ENCODE assay signal across 18 cellular contexts in the genomic region with DNA sequence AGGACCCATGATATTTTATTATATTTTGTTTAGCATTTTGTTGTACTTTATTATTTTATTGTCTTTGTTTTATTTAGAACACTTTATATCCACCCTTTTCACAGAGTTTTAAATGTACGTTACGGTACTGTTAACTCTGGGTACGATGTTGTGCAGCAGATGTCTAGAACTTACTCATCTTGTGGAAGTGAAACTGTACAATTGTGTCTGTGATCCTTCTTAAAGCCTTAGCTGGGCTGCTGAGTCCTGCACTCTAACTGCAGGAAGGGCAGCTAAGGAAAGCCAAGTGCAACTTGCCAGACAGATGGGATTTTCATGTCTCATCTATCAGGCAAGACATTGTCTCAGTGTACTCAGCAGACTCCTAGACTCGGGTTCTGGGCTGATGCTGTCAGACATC. TPM values are rescaled to one million over a fixed set of nuclear protein-coding genes. Genes with fewer than 3 reads are reported as not detected.
"Had no signal": no experiment of that assay in that cellular context is flagged by ENCODE, and none has a peak within 500 bp of the region (broad histone marks: within the 10 kb centered on the region; RNA-seq: fewer than 3 reads in every experiment).

No MANE protein-coding gene starts in this region.

- H3K9me3 Mint-ChIP-seq: activated CD8-positive, alpha-beta T cell treated with anti-CD3 and anti-CD28 coated beads for 36 hours; activated T-cell treated with anti-CD3 and anti-CD28 coated beads, Interleukin-2, amount 50 U/mL, for 4 hours; endodermal cell; neural crest cell had no signal

- H3K27ac Mint-ChIP-seq: activated CD8-positive, alpha-beta T cell treated with anti-CD3 and anti-CD28 coated beads for 36 hours; endodermal cell had no signal

- H3K36me3 ChIP-seq: spleen, upper lobe of left lung had no signal

- DNase-seq: activated CD4-positive, alpha-beta T cell treated with anti-CD3 and anti-CD28 coated beads for 48 hours; activated CD8-positive, alpha-beta T cell treated with anti-CD3 and anti-CD28 coated beads for 36 hours; activated effector memory CD4-positive, alpha-beta T cell treated with Interleukin-2 at 50 U/mL for 16 hours; activated naive CD4-positive, alpha-beta T cell treated with anti-CD3 and anti-CD28 coated beads, Interleukin-2, amount 50 U/mL, for 16 hours; activated T-cell treated with anti-CD3 and anti-CD28 coated beads, Interleukin-2, amount 50 U/mL, for 4 hours; endodermal cell; erythroblast; psoas muscle; spleen; stomach; testis; upper lobe of left lung had no signal

- H3K9me3 ChIP-seq: gastroesophageal sphincter, psoas muscle, spleen, stomach, testis, upper lobe of left lung had no signal

- H3K4me3 ChIP-seq: gastroesophageal sphincter, lung, psoas muscle, spleen, stomach, testis, upper lobe of left lung had no signal

- H3K27ac ChIP-seq: gastroesophageal sphincter, psoas muscle, spleen, stomach, testis, upper lobe of left lung had no signal

- H3K27me3 ChIP-seq: gastroesophageal sphincter, spleen, stomach, testis, upper lobe of left lung had no signal

- ATAC-seq: activated CD8-positive, alpha-beta T cell treated with anti-CD3 and anti-CD28 coated beads for 36 hours; activated T-cell treated with anti-CD3 and anti-CD28 coated beads, Interleukin-2, amount 50 U/mL, for 4 hours; gastroesophageal sphincter; psoas muscle; sciatic nerve had no signal

- H3K4me1 ChIP-seq: gastroesophageal sphincter, psoas muscle, spleen, stomach, testis, upper lobe of left lung had no signal

- FAIRE-seq: islet of Langerhans had no signal

- H3K4me3 Mint-ChIP-seq: activated CD8-positive, alpha-beta T cell treated with anti-CD3 and anti-CD28 coated beads for 36 hours; activated T-cell treated with anti-CD3 and anti-CD28 coated beads, Interleukin-2, amount 50 U/mL, for 4 hours; endodermal cell; neural crest cell had no signal

RNA-seq across cellular contexts. Expression of a gene that starts 14.5 kb away (rescaled TPM):
- total RNA-seq: activated CD8-positive, alpha-beta T cell treated with anti-CD3 and anti-CD28 coated beads for 36 hours; activated T-cell treated with anti-CD3 and anti-CD28 coated beads, Interleukin-2, amount 50 U/mL, for 4 hours; dermis microvascular lymphatic vessel endothelial cell; sciatic nerve had no signal
